Comparison of ENCODE assay signal across 1 cellular context in genomic region chr4:119598521-119598920, GRCh38.
TF ChIP-seq lines count a peak whose summit lies in the region.

No MANE protein-coding gene starts in this region.

TF ChIP-seq in GM23338, 12 proteins besides CTCF, POLR2A, EP300 and RAD21 (continued from another document):
- TF ChIP-seq REST (IDR thresholded peaks at IDR 0.05; ENCODE audit: unreplicated experiment): no peak
- TF ChIP-seq ZNF462 (CRISPR knock-in tag; IDR thresholded peaks at IDR 0.05): no peak
- TF ChIP-seq JUNB (IDR thresholded peaks at IDR 0.05; ENCODE audit: unreplicated experiment): no peak
- TF ChIP-seq POLR2AphosphoS5 (IDR thresholded peaks at IDR 0.05; ENCODE audit: low read depth): no peak
- no peak for TF ChIP-seq CREB1 (CRISPR knock-in tag; IDR thresholded peaks at IDR 0.05; ENCODE audit: low read depth)
- no peak for TF ChIP-seq EZH2phosphoT487 (IDR thresholded peaks at IDR 0.05; ENCODE audit: unreplicated experiment)
- no peak for TF ChIP-seq ZNF331 (CRISPR knock-in tag; IDR thresholded peaks at IDR 0.05; ENCODE audit: low read depth)
